25 cellular contexts compared by ENCODE assay signal in the genomic region with DNA sequence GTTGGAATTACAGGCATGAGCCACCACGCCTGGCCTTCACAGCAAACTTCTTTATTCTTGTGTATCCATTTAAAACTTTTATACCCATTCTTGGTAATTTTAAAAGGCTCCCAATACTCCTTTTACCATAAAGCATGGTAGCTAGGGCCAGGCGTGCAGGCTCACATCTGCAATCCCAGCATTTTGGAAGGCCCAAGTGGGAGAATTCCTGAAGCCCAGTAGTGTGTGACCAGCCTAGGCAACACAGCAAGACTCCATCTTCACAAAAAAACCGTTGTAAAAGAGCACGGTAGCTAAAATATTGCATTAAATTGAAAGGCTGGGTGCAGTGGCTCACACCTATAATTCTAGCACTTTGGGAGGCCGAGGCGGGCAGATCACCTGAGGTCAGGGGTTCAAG.
"Had no signal": no experiment of that assay in that cellular context is flagged by ENCODE, and none has a peak within 500 bp of the region (broad histone marks: within the 10 kb centered on the region; RNA-seq: fewer than 3 reads in every experiment).

No MANE protein-coding gene starts in this region.

- FAIRE-seq: keratinocyte, urothelium cell line had no signal

- DNase-seq: heart right ventricle; kidney glomerular epithelial cell; left colon; left ventricle myocardium inferior; naive thymus-derived CD8-positive, alpha-beta T cell; nucleus accumbens; psoas muscle; right lobe of liver; stimulated activated CD4-positive, alpha-beta T cell treated with anti-CD3 and anti-CD28 coated beads, Interleukin-12 subunit alpha, Interleukin-12 subunit beta, amount 100 ng/mL, for 4 hours; stimulated activated CD4-positive, alpha-beta T cell treated with anti-CD3 and anti-CD28 coated beads, Interleukin-15, amount 100 ng/mL, for 24 hours; stimulated activated CD4-positive, alpha-beta T cell treated with anti-CD3 and anti-CD28 coated beads, Interleukin-2, amount 100 ng/mL, for 24 hours; stimulated activated CD4-positive, alpha-beta T cell treated with anti-CD3 and anti-CD28 coated beads, Interleukin-4, amount 100 ng/mL, for 1 hour; stimulated activated naive B cell treated with anti-CD40 and anti-IgM and Interleukin-4, amounts not matched to agents 10 μg/mL and 1 μg/mL and 100 μg/mL, for 72 hours; stimulated activated naive CD8-positive, alpha-beta T cell treated with anti-CD3 and anti-CD28 coated beads, Interleukin-15, Interleukin-2, amounts not matched to agents 100 U/mL and 50 U/mL, for 24 hours; stomach; testis; tibial artery; trophoblast cell; upper lobe of right lung had no signal

- H3K27me3 ChIP-seq: heart right ventricle, hepatocyte, right lobe of liver, stomach, testis, tibial artery, upper lobe of right lung had no signal

- H3K4me2 ChIP-seq: hepatocyte, smooth muscle cell had no signal

- H3K9me3 ChIP-seq: heart right ventricle, left ventricle myocardium inferior, psoas muscle, right lobe of liver, stomach, testis, tibial artery, upper lobe of right lung had no signal

- H3K9ac ChIP-seq: parathyroid adenoma had no signal

- H3K4me1 ChIP-seq: upper lobe of right lung had no signal

- H3K4me3 ChIP-seq: heart right ventricle, hepatocyte, left ventricle myocardium inferior, lung, psoas muscle, right lobe of liver, smooth muscle cell, stomach, testis, tibial artery, upper lobe of right lung had no signal

- H2AFZ ChIP-seq: hepatocyte, parathyroid adenoma had no signal

- H3K27ac ChIP-seq: heart right ventricle, hepatocyte, left ventricle myocardium inferior, parathyroid adenoma, psoas muscle, right lobe of liver, stomach, testis, tibial artery, upper lobe of right lung had no signal

- ATAC-seq: heart right ventricle; left colon; naive thymus-derived CD8-positive, alpha-beta T cell; psoas muscle; right lobe of liver; stimulated activated naive B cell treated with anti-CD40 and anti-IgM and Interleukin-4, amounts not matched to agents 10 μg/mL and 1 μg/mL and 100 μg/mL, for 72 hours; stimulated activated naive CD8-positive, alpha-beta T cell treated with anti-CD3 and anti-CD28 coated beads, Interleukin-15, Interleukin-2, amounts not matched to agents 100 U/mL and 50 U/mL, for 24 hours; upper lobe of right lung had no signal
